1 cellular context compared by ENCODE assay signal in the genomic region with DNA sequence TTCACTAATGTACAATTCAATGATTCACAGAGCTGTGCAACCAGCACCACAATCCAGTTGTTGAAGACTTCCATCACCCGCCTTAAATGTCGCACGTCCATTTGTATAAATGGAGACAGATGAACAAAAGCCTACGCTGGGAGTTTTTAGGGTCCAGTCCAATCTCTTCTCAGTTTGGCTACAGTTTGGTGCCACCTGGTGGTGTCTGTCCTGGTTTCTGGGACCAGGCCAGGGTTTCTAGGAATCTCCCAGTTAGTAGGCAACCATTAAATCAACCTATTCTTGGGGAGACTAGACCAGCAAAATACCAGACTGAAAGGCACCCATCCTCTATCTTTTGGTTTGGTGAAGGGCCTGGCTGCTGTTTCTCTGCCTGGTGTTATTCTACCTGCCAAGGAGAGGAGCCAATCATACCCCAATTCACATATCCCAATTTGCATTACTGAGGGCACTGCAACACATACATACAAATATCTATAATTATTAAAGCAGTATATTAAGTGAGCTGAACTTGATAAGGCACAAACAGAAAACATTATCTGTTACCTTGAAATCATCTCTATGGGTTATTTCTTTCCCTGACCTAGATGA.
TF ChIP-seq lines count a peak whose summit lies in the region.

No MANE protein-coding gene starts in this region.

TF ChIP-seq in HepG2, 621 proteins besides CTCF, POLR2A, EP300 and RAD21 (continued from another document):
- TF ChIP-seq, protein P1, sequence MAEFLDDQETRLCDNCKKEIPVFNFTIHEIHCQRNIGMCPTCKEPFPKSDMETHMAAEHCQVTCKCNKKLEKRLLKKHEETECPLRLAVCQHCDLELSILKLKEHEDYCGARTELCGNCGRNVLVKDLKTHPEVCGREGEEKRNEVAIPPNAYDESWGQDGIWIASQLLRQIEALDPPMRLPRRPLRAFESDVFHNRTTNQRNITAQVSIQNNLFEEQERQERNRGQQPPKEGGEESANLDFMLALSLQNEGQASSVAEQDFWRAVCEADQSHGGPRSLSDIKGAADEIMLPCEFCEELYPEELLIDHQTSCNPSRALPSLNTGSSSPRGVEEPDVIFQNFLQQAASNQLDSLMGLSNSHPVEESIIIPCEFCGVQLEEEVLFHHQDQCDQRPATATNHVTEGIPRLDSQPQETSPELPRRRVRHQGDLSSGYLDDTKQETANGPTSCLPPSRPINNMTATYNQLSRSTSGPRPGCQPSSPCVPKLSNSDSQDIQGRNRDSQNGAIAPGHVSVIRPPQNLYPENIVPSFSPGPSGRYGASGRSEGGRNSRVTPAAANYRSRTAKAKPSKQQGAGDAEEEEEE (CRISPR knock-in tag; IDR thresholded peaks at IDR 0.05; ENCODE audit: borderline replicate concordance): no peak
- TF ChIP-seq HMG20B (CRISPR knock-in tag; conservative IDR thresholded peaks at IDR 0.05): no peak
- no peak for TF ChIP-seq ZNF577 (CRISPR knock-in tag; IDR thresholded peaks at IDR 0.05; ENCODE audit: borderline replicate concordance, low read depth)
- TF ChIP-seq, protein P2, sequence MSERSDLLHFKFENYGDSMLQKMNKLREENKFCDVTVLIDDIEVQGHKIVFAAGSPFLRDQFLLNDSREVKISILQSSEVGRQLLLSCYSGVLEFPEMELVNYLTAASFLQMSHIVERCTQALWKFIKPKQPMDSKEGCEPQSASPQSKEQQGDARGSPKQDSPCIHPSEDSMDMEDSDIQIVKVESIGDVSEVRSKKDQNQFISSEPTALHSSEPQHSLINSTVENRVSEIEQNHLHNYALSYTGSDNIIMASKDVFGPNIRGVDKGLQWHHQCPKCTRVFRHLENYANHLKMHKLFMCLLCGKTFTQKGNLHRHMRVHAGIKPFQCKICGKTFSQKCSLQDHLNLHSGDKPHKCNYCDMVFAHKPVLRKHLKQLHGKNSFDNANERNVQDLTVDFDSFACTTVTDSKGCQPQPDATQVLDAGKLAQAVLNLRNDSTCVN (CRISPR knock-in tag; IDR thresholded peaks at IDR 0.05; ENCODE audit: borderline replicate concordance): no peak
- TF ChIP-seq SALL1 (CRISPR knock-in tag; IDR thresholded peaks at IDR 0.05): no peak
- no peak for TF ChIP-seq ZNF224 (CRISPR knock-in tag; IDR thresholded peaks at IDR 0.05)
- TF ChIP-seq MED13 (CRISPR knock-in tag; IDR thresholded peaks at IDR 0.05): no peak
- TF ChIP-seq POGZ (CRISPR knock-in tag; IDR thresholded peaks at IDR 0.05): 0 out of 2 replicates have a peak, but pooled peaks have one; percentile 19
- TF ChIP-seq PAF1 (CRISPR knock-in tag; IDR thresholded peaks at IDR 0.05): no peak
- peak; percentile 40; the same call in 1 of the 2 replicates for TF ChIP-seq YEATS2 (CRISPR knock-in tag; IDR thresholded peaks at IDR 0.05; ENCODE audit: borderline replicate concordance)
- no peak for TF ChIP-seq CBX5 (CRISPR knock-in tag; IDR thresholded peaks at IDR 0.05; ENCODE audit: borderline replicate concordance)
- no peak for TF ChIP-seq TOE1 (CRISPR knock-in tag; IDR thresholded peaks at IDR 0.05)
- TF ChIP-seq, protein P3, sequence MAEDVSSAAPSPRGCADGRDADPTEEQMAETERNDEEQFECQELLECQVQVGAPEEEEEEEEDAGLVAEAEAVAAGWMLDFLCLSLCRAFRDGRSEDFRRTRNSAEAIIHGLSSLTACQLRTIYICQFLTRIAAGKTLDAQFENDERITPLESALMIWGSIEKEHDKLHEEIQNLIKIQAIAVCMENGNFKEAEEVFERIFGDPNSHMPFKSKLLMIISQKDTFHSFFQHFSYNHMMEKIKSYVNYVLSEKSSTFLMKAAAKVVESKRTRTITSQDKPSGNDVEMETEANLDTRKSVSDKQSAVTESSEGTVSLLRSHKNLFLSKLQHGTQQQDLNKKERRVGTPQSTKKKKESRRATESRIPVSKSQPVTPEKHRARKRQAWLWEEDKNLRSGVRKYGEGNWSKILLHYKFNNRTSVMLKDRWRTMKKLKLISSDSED (CRISPR knock-in tag; IDR thresholded peaks at IDR 0.05): no peak
- 0 out of 2 replicates have a peak, but pooled peaks have one; percentile 26 for TF ChIP-seq NCOA2 (CRISPR knock-in tag; IDR thresholded peaks at IDR 0.05)
- TF ChIP-seq XRCC5 (optimal IDR thresholded peaks at IDR 0.05; ENCODE audit: low read length): peak; percentile 56
- TF ChIP-seq MTA3 (CRISPR knock-in tag; IDR thresholded peaks at IDR 0.05): no peak
- TF ChIP-seq ZNF674 (CRISPR knock-in tag; IDR thresholded peaks at IDR 0.05; ENCODE audit: low read depth): no peak
- TF ChIP-seq PCBP1 (IDR thresholded peaks at IDR 0.05; ENCODE audit: borderline replicate concordance, low read depth, low read length): no peak
- TF ChIP-seq ZC3H13 (CRISPR knock-in tag; IDR thresholded peaks at IDR 0.05): no peak
- no peak for TF ChIP-seq FOXM1 (CRISPR knock-in tag; IDR thresholded peaks at IDR 0.05)
- TF ChIP-seq SP5 (CRISPR knock-in tag; IDR thresholded peaks at IDR 0.05; ENCODE audit: borderline replicate concordance, low read depth): no peak
- TF ChIP-seq, protein P4, sequence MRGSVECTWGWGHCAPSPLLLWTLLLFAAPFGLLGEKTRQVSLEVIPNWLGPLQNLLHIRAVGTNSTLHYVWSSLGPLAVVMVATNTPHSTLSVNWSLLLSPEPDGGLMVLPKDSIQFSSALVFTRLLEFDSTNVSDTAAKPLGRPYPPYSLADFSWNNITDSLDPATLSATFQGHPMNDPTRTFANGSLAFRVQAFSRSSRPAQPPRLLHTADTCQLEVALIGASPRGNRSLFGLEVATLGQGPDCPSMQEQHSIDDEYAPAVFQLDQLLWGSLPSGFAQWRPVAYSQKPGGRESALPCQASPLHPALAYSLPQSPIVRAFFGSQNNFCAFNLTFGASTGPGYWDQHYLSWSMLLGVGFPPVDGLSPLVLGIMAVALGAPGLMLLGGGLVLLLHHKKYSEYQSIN (CRISPR knock-in tag; IDR thresholded peaks at IDR 0.05; ENCODE audit: borderline replicate concordance): no peak
- TF ChIP-seq, protein P5, sequence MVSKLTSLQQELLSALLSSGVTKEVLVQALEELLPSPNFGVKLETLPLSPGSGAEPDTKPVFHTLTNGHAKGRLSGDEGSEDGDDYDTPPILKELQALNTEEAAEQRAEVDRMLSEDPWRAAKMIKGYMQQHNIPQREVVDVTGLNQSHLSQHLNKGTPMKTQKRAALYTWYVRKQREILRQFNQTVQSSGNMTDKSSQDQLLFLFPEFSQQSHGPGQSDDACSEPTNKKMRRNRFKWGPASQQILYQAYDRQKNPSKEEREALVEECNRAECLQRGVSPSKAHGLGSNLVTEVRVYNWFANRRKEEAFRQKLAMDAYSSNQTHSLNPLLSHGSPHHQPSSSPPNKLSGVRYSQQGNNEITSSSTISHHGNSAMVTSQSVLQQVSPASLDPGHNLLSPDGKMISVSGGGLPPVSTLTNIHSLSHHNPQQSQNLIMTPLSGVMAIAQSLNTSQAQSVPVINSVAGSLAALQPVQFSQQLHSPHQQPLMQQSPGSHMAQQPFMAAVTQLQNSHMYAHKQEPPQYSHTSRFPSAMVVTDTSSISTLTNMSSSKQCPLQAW (CRISPR knock-in tag; IDR thresholded peaks at IDR 0.05): 0 out of 2 replicates have a peak, but pooled peaks have one; percentile 18
- TF ChIP-seq, protein P6, sequence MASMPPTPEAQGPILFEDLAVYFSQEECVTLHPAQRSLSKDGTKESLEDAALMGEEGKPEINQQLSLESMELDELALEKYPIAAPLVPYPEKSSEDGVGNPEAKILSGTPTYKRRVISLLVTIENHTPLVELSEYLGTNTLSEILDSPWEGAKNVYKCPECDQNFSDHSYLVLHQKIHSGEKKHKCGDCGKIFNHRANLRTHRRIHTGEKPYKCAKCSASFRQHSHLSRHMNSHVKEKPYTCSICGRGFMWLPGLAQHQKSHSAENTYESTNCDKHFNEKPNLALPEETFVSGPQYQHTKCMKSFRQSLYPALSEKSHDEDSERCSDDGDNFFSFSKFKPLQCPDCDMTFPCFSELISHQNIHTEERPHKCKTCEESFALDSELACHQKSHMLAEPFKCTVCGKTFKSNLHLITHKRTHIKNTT (CRISPR knock-in tag; IDR thresholded peaks at IDR 0.05): no peak
- no peak for TF ChIP-seq RFX3 (CRISPR knock-in tag; IDR thresholded peaks at IDR 0.05)
- 0 out of 2 replicates have a peak, but pooled peaks have one; percentile 30 for TF ChIP-seq SMAD3 (CRISPR knock-in tag; IDR thresholded peaks at IDR 0.05)
- TF ChIP-seq, protein P7, sequence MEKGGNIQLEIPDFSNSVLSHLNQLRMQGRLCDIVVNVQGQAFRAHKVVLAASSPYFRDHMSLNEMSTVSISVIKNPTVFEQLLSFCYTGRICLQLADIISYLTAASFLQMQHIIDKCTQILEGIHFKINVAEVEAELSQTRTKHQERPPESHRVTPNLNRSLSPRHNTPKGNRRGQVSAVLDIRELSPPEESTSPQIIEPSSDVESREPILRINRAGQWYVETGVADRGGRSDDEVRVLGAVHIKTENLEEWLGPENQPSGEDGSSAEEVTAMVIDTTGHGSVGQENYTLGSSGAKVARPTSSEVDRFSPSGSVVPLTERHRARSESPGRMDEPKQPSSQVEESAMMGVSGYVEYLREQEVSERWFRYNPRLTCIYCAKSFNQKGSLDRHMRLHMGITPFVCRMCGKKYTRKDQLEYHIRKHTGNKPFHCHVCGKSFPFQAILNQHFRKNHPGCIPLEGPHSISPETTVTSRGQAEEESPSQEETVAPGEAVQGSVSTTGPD (CRISPR knock-in tag; IDR thresholded peaks at IDR 0.05): no peak
- peak; percentile 13; the same call in 1 of the 2 replicates for TF ChIP-seq RXRB (CRISPR knock-in tag; IDR thresholded peaks at IDR 0.05; ENCODE audit: borderline replicate concordance)
- TF ChIP-seq, protein P8, sequence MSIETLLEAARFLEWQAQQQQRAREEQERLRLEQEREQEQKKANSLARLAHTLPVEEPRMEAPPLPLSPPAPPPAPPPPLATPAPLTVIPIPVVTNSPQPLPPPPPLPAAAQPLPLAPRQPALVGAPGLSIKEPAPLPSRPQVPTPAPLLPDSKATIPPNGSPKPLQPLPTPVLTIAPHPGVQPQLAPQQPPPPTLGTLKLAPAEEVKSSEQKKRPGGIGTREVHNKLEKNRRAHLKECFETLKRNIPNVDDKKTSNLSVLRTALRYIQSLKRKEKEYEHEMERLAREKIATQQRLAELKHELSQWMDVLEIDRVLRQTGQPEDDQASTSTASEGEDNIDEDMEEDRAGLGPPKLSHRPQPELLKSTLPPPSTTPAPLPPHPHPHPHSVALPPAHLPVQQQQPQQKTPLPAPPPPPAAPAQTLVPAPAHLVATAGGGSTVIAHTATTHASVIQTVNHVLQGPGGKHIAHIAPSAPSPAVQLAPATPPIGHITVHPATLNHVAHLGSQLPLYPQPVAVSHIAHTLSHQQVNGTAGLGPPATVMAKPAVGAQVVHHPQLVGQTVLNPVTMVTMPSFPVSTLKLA (IDR thresholded peaks at IDR 0.05): no peak
- TF ChIP-seq, protein P9, sequence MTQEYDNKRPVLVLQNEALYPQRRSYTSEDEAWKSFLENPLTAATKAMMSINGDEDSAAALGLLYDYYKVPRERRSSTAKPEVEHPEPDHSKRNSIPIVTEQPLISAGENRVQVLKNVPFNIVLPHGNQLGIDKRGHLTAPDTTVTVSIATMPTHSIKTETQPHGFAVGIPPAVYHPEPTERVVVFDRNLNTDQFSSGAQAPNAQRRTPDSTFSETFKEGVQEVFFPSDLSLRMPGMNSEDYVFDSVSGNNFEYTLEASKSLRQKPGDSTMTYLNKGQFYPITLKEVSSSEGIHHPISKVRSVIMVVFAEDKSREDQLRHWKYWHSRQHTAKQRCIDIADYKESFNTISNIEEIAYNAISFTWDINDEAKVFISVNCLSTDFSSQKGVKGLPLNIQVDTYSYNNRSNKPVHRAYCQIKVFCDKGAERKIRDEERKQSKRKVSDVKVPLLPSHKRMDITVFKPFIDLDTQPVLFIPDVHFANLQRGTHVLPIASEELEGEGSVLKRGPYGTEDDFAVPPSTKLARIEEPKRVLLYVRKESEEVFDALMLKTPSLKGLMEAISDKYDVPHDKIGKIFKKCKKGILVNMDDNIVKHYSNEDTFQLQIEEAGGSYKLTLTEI (CRISPR knock-in tag; conservative IDR thresholded peaks at IDR 0.05): no peak
- TF ChIP-seq RELA (CRISPR knock-in tag; IDR thresholded peaks at IDR 0.05): no peak
- TF ChIP-seq, protein P10, sequence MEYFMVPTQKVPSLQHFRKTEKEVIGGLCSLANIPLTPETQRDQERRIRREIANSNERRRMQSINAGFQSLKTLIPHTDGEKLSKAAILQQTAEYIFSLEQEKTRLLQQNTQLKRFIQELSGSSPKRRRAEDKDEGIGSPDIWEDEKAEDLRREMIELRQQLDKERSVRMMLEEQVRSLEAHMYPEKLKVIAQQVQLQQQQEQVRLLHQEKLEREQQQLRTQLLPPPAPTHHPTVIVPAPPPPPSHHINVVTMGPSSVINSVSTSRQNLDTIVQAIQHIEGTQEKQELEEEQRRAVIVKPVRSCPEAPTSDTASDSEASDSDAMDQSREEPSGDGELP (IDR thresholded peaks at IDR 0.05; ENCODE audit: borderline replicate concordance, low read depth): no peak
- no peak for TF ChIP-seq HOXA9 (CRISPR knock-in tag; IDR thresholded peaks at IDR 0.05; ENCODE audit: borderline replicate concordance)
- TF ChIP-seq ZNF34 (CRISPR knock-in tag; IDR thresholded peaks at IDR 0.05; ENCODE audit: borderline replicate concordance): no peak
